1 cellular context compared by ENCODE assay signal in genomic region chr7:98997836-98998235, GRCh38.
TF ChIP-seq lines count a peak whose summit lies in the region.

No MANE protein-coding gene starts in this region.

TF ChIP-seq in K562, 482 proteins besides CTCF, POLR2A, EP300 and RAD21 (continued from another document):
- TF ChIP-seq ZBTB40 (IDR thresholded peaks at IDR 0.05) (no peak), ZBTB40 (CRISPR knock-in tag; IDR thresholded peaks at IDR 0.05) (no peak), HDAC1 (IDR thresholded peaks at IDR 0.05) (no peak), PML (IDR thresholded peaks at IDR 0.05; ENCODE audit: low read length) (no peak), ZNF197 (CRISPR knock-in tag; IDR thresholded peaks at IDR 0.05; ENCODE audit: low read depth) (no peak), U2AF1 (optimal IDR thresholded peaks at IDR 0.05; ENCODE audit: low read depth, low read length) (no peak), ZNF764 (CRISPR knock-in tag; IDR thresholded peaks at IDR 0.05; ENCODE audit: low read depth) (no peak)
